Comparison of ENCODE assay signal across 17 cellular contexts in the genomic region with DNA sequence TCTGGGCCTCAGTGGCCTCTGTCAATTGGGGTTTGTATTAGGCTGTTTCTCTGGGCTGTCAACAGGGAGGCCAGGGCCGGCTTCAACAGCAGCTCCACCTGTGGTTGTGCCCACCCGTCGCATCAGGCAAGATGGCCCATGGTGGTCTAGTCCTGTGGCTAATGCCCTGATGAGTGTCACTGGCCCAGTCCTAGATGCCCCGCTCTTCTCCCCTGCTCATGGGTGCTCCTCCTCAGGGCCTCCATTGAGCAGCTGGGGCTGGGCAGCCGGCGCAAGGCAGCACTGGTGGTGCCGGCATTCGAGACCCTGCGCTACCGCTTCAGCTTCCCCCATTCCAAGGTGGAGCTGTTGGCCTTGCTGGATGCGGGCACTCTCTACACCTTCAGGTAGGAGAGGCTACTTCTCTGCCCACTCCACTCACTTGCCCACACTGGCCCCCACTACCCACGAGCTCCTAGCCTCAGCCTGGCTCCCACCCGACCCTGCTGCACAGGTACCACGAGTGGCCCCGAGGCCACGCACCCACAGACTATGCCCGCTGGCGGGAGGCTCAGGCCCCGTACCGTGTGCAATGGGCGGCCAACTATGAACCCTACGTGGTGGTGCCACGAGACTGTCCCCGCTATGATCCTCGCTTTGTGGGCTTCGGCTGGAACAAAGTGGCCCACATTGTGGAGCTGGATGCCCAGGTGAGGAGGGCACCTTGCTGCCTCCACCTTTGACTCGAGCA. TPM values are rescaled to one million over a fixed set of nuclear protein-coding genes. Genes with fewer than 3 reads are reported as not detected.
DNase-seq lines count a peak whose midpoint lies in the region; ATAC-seq and TF ChIP-seq lines count a peak whose summit lies in the region.
"Had no signal": no experiment of that assay in that cellular context is flagged by ENCODE, and none has a peak within 500 bp of the region (broad histone marks: within the 10 kb centered on the region; RNA-seq: fewer than 3 reads in every experiment).

No MANE protein-coding gene starts in this region.

- POLR2A ChIA-PET in CD4-positive, alpha-beta memory T cell (lab: Charles Lee; ENCODE audit: partially characterized antibody), result interaction anchor here (6.2 kb wide), 1 partner anchor 10 kb away, joined by 77 read pairs; a partner anchor contains a TSS
- POLR2A ChIA-PET in WTC11 (lab: Charles Lee), result no interaction called here

- peak overlapping the region in 5 of 7 donors; percentile 23 to 78 (median 62) for H3K27ac Mint-ChIP-seq in CD4-positive, alpha-beta memory T cell
- peak overlapping the region; percentile 32; the same call in 1 of the 2 replicates for H3K27ac Mint-ChIP-seq in WTC11
- H3K27ac Mint-ChIP-seq: activated naive CD4-positive, alpha-beta T cell treated with anti-CD3 and anti-CD28 coated beads, Interleukin-2, amount 50 U/mL, for 24 hours had no signal

- H3K27me3 ChIP-seq in BLaER1, result peaks cover 16% of the 10 kb centered on the region
- no peaks in the 10 kb centered on the region for H3K27me3 ChIP-seq in CD4-positive, alpha-beta memory T cell (ENCODE audit: insufficient read depth, low read length)

- H3K4me2 ChIP-seq in BLaER1, result peak overlapping the region; percentile 97

- intact Hi-C loops in CD4-positive, alpha-beta memory T cell (cut with micrococcal nuclease), result no loop called here

- ATAC-seq in WTC11 (no peak), HG02852 (IDR thresholded peaks at IDR 0.05; ENCODE audit: unreplicated experiment) (no peak), HG02623 (IDR thresholded peaks at IDR 0.05; ENCODE audit: unreplicated experiment) (no peak)
- ATAC-seq: naive thymus-derived CD4-positive, alpha-beta T cell; SK-N-SH treated with all-trans-retinoic acid at 6 μM for 48 hours had no signal

- H3K36me3 Mint-ChIP-seq in CD4-positive, alpha-beta memory T cell, result peaks cover 7 to 10% of the 10 kb centered on the region in 2 donors
- peaks cover 33% of the 10 kb centered on the region for H3K36me3 Mint-ChIP-seq in WTC11
- H3K36me3 Mint-ChIP-seq: activated naive CD4-positive, alpha-beta T cell treated with anti-CD3 and anti-CD28 coated beads, Interleukin-2, amount 50 U/mL, for 24 hours had no signal

- H3K4me1 ChIP-seq in BLaER1, result peaks cover 99% of the 10 kb centered on the region
- peaks cover 47% of the 10 kb centered on the region for H3K4me1 ChIP-seq in CD4-positive, alpha-beta memory T cell (ENCODE audit: insufficient read depth, low read length)

- no peaks in the 10 kb centered on the region for H3K9me3 ChIP-seq in BLaER1
- H3K9me3 ChIP-seq in CD4-positive, alpha-beta memory T cell (ENCODE audit: control insufficient read depth in 1 of 2, low read length in 2 of 2), result no peaks in the 10 kb centered on the region

- H4K20me1 ChIP-seq in BLaER1, result peaks cover 13% of the 10 kb centered on the region

- H3K4me3 ChIP-seq in BLaER1, result no peak overlapping the region
- H3K4me3 ChIP-seq in CD4-positive, alpha-beta memory T cell (ENCODE audit: low read length in 2 of 2), result no peak overlapping the region

- CTCF ChIA-PET in CD4-positive, alpha-beta memory T cell (lab: Charles Lee; ENCODE audit: partially characterized antibody), result interaction anchor here (1.2 to 2.0 kb wide), 3 partner anchors 10 to 85 kb away, joined by 5 to 6 read pairs (median 5); a partner anchor contains a TSS
- CTCF ChIA-PET in WTC11 (lab: Charles Lee), result interaction anchor here (0.8 to 1.0 kb wide), 2 partner anchors 37 to 79 kb away, joined by 4 to 6 read pairs; no protein-coding TSS in a partner anchor

- TF ChIP-seq CTCF in WTC11 (IDR thresholded peaks at IDR 0.05), result no peak

- no peak overlapping the region for H3K4me3 Mint-ChIP-seq in CD4-positive, alpha-beta memory T cell
- no peak overlapping the region for H3K4me3 Mint-ChIP-seq in WTC11
- H3K4me3 Mint-ChIP-seq: activated naive CD4-positive, alpha-beta T cell treated with anti-CD3 and anti-CD28 coated beads, Interleukin-2, amount 50 U/mL, for 24 hours; CD14-positive monocyte; naive thymus-derived CD4-positive, alpha-beta T cell had no signal

- H3K9ac ChIP-seq in BLaER1, result no peak overlapping the region

- peaks cover 28 to 63% (median 47%) of the 10 kb centered on the region in 4 donors for H3K4me1 Mint-ChIP-seq in CD4-positive, alpha-beta memory T cell
- peaks cover 8% of the 10 kb centered on the region for H3K4me1 Mint-ChIP-seq in WTC11

- peaks cover 0 to 1% of the 10 kb centered on the region in 2 donors for H3K27me3 Mint-ChIP-seq in CD4-positive, alpha-beta memory T cell
- H3K27me3 Mint-ChIP-seq in WTC11 (ENCODE audit: low read depth), result no peaks in the 10 kb centered on the region

- peak overlapping the region; percentile 90 for H3K27ac ChIP-seq in BLaER1
- no peak overlapping the region for H3K27ac ChIP-seq in CD4-positive, alpha-beta memory T cell (ENCODE audit: low read depth, low read length)

- peaks cover 27% of the 10 kb centered on the region for H3K36me3 ChIP-seq in BLaER1
- H3K36me3 ChIP-seq in CD4-positive, alpha-beta memory T cell (ENCODE audit: insufficient read depth, low read length), result no peaks in the 10 kb centered on the region

- H3K9me3 Mint-ChIP-seq in CD4-positive, alpha-beta memory T cell, result peaks cover 0 to 2% (median 0%) of the 10 kb centered on the region in 8 donors
- no peaks in the 10 kb centered on the region for H3K9me3 Mint-ChIP-seq in WTC11
- H3K9me3 Mint-ChIP-seq: activated naive CD4-positive, alpha-beta T cell treated with anti-CD3 and anti-CD28 coated beads, Interleukin-2, amount 50 U/mL, for 24 hours; naive thymus-derived CD4-positive, alpha-beta T cell had no signal

- in situ Hi-C loops in KBM-7 (cut with MboI; ENCODE audit: low pct_unique_long_range_greater_than_20kb, low sequenced_read_pairs), result no loop called here

- DNase-seq in CD4-positive, alpha-beta memory T cell, result no peak
- DNase-seq in WTC11 (ENCODE audit: low spot score), result no peak
- DNase-seq in mesenteric fat pad (ENCODE audit: low spot score), result peak; percentile 77
- DNase-seq in KBM-7, result no peak
- no peak for DNase-seq in MV-4-11 (lab: John Stamatoyannopoulos, UW)
- DNase-seq: GOT3; naive thymus-derived CD4-positive, alpha-beta T cell; NCI-H2029 treated with DMSO at 0.1 percent for 48 hours; NCI-H524 treated with DMSO at 0.1 percent for 48 hours; OCI-M1 had no signal

TF ChIP-seq in WTC11, 78 proteins besides CTCF, POLR2A, EP300 and RAD21 (continues in another document):
- TF ChIP-seq JUN (CRISPR knock-in tag; IDR thresholded peaks at IDR 0.05) (no peak), EMX1 (CRISPR knock-in tag; IDR thresholded peaks at IDR 0.05) (no peak), MYBL2 (CRISPR knock-in tag; IDR thresholded peaks at IDR 0.05) (no peak), CBFB (CRISPR knock-in tag; IDR thresholded peaks at IDR 0.05; ENCODE audit: low read depth) (no peak)
- TF ChIP-seq, protein P1, sequence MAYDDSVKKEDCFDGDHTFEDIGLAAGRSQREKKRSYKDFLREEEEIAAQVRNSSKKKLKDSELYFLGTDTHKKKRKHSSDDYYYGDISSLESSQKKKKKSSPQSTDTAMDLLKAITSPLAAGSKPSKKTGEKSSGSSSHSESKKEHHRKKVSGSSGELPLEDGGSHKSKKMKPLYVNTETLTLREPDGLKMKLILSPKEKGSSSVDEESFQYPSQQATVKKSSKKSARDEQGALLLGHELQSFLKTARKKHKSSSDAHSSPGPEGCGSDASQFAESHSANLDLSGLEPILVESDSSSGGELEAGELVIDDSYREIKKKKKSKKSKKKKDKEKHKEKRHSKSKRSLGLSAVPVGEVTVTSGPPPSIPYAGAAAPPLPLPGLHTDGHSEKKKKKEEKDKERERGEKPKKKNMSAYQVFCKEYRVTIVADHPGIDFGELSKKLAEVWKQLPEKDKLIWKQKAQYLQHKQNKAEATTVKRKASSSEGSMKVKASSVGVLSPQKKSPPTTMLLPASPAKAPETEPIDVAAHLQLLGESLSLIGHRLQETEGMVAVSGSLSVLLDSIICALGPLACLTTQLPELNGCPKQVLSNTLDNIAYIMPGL (CRISPR knock-in tag; IDR thresholded peaks at IDR 0.05), result no peak
- TF ChIP-seq, protein P2, sequence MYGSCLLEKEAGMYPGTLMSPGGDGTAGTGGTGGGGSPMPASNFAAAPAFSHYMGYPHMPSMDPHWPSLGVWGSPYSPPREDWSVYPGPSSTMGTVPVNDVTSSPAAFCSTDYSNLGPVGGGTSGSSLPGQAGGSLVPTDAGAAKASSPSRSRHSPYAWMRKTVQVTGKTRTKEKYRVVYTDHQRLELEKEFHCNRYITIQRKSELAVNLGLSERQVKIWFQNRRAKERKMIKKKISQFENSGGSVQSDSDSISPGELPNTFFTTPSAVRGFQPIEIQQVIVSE (CRISPR knock-in tag; IDR thresholded peaks at IDR 0.05; ENCODE audit: borderline replicate concordance), result no peak
- TF ChIP-seq, protein P3, sequence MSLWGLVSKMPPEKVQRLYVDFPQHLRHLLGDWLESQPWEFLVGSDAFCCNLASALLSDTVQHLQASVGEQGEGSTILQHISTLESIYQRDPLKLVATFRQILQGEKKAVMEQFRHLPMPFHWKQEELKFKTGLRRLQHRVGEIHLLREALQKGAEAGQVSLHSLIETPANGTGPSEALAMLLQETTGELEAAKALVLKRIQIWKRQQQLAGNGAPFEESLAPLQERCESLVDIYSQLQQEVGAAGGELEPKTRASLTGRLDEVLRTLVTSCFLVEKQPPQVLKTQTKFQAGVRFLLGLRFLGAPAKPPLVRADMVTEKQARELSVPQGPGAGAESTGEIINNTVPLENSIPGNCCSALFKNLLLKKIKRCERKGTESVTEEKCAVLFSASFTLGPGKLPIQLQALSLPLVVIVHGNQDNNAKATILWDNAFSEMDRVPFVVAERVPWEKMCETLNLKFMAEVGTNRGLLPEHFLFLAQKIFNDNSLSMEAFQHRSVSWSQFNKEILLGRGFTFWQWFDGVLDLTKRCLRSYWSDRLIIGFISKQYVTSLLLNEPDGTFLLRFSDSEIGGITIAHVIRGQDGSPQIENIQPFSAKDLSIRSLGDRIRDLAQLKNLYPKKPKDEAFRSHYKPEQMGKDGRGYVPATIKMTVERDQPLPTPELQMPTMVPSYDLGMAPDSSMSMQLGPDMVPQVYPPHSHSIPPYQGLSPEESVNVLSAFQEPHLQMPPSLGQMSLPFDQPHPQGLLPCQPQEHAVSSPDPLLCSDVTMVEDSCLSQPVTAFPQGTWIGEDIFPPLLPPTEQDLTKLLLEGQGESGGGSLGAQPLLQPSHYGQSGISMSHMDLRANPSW (CRISPR knock-in tag; conservative IDR thresholded peaks at IDR 0.05; ENCODE audit: low read depth), result no peak

RNA-seq across cellular contexts. Expression of a gene that starts 5.4 kb away (rescaled TPM):
- total RNA-seq in CD4-positive, alpha-beta memory T cell, result 1 to 10 TPM; 4.2 to 5.1 TPM
- polyA plus RNA-seq in CD4-positive, alpha-beta memory T cell, result 1 to 10 TPM; 3.1 to 8.6 TPM
- total RNA-seq in WTC11 (2021), result 124 to 132 TPM (median 126 TPM) in 3 replicates
- total RNA-seq in mesenteric fat pad, result not detected
- total RNA-seq: fibroblast of villous mesenchyme had no signal
- polyA plus RNA-seq: CD14-positive monocyte had no signal

RNA-seq across cellular contexts. Expression of a gene that starts 10.2 kb away (rescaled TPM):
- 10 to 100 TPM; 53.0 to 62.7 TPM for total RNA-seq in CD4-positive, alpha-beta memory T cell
- 10 to 100 TPM; 49.6 to 71.5 TPM for polyA plus RNA-seq in CD4-positive, alpha-beta memory T cell
- total RNA-seq in WTC11 (2021), result 35.8 to 39.3 TPM (median 36.0 TPM) in 3 replicates
- total RNA-seq in mesenteric fat pad, result 21.5 TPM

RNA-seq across cellular contexts. Expression of a gene that starts 20.8 kb away (rescaled TPM):
- 1 to 10 TPM; 4.5 to 4.8 TPM for total RNA-seq in CD4-positive, alpha-beta memory T cell
- polyA plus RNA-seq in CD4-positive, alpha-beta memory T cell, result not detected
- total RNA-seq in WTC11 (2021), result 1.6 to 2.1 TPM (median 1.8 TPM) in 3 replicates
- total RNA-seq in mesenteric fat pad, result 1.4 TPM
- polyA plus RNA-seq: CD14-positive monocyte; naive thymus-derived CD4-positive, alpha-beta T cell had no signal

RNA-seq across cellular contexts. Expression of a gene that starts 42.4 kb away (rescaled TPM):
- total RNA-seq in CD4-positive, alpha-beta memory T cell, result under 1 TPM; 0.73 to 0.86 TPM
- polyA plus RNA-seq in CD4-positive, alpha-beta memory T cell, result under 1 TPM; 0.06 to 0.08 TPM
- total RNA-seq in WTC11 (2021) (31.6 to 34.1 TPM (median 32.4 TPM) in 3 replicates), mesenteric fat pad (4.2 TPM)
- polyA plus RNA-seq: CD14-positive monocyte; naive thymus-derived CD4-positive, alpha-beta T cell had no signal

Comparison
In these comparisons a context has a peak if more than half of its experiments do, and no peak if none do; other contexts are left out.
1. RNA of a gene that starts 5.4 kb away (total RNA-seq): 124 to 132 TPM in WTC11; 4.2 to 5.1 TPM in CD4-positive, alpha-beta memory T cell and not detected in mesenteric fat pad (single experiment); every median in the first group is over 10 times any median in the second.